In genomic region chr1:35192056-35192852, GRCh38 we compare ENCODE assay signal across 8 cellular contexts. TPM values are rescaled to one million over a fixed set of nuclear protein-coding genes. Genes with fewer than 3 reads are reported as not detected.
DNase-seq lines count a peak whose midpoint lies in the region; ATAC-seq and TF ChIP-seq lines count a peak whose summit lies in the region.

No MANE protein-coding gene starts in this region.

- H3K36me3 ChIP-seq in ascending aorta (peaks cover 30 to 44% of the 10 kb centered on the region in 2 donors), aorta (ENCODE audit: control insufficient read depth in 1 of 2, insufficient read depth in 2 of 2, low read length in 1 of 2) (peaks cover 0 to 6% of the 10 kb centered on the region in 2 donors)

- TF ChIP-seq CTCF in ascending aorta (IDR thresholded peaks at IDR 0.05), result peak in 1 of 3 experiments; percentile 10
- no peak for TF ChIP-seq CTCF in retinal pigment epithelial cell (conservative IDR thresholded peaks at IDR 0.05; ENCODE audit: low read depth, low read length)

- H3K4me1 ChIP-seq in ascending aorta, result peaks cover 5 to 26% of the 10 kb centered on the region in 2 donors
- peaks cover 0 to 3% of the 10 kb centered on the region in 2 donors for H3K4me1 ChIP-seq in aorta (ENCODE audit: control insufficient read depth in 1 of 2, insufficient read depth in 2 of 2, low read length in 2 of 2)

- intact Hi-C loops in ascending aorta (cut with DNase I), result loop anchor here (1.0 to 10.0 kb wide), 5 partner anchors 76 to 583 kb away; partner anchors contain the start of genes KIAA0319L, NCDN, PSMB2 and ZMYM4
- intact Hi-C loops in aorta (cut with DNase I), result loop anchor here (10.0 kb wide), 3 partner anchors 343 to 373 kb away; partner anchors contain the start of genes KIAA0319L (in 1 of the 2) and NCDN (in 1 of the 2)

- H3K9me3 ChIP-seq in ascending aorta (no peaks in the 10 kb centered on the region), aorta (ENCODE audit: control insufficient read depth, low read length) (no peaks in the 10 kb centered on the region)

- H3K27ac ChIP-seq in ascending aorta (peak overlapping the region; percentile 99), aorta (ENCODE audit: low read depth in 1 of 2, low read length in 2 of 2) (peak overlapping the region; percentile 95 to 98)

- peak overlapping the region; percentile 99 for H3K4me3 ChIP-seq in GM08714 (ENCODE audit: low read length)
- H3K4me3 ChIP-seq in ascending aorta, result peak overlapping the region; percentile 72 to 100
- H3K4me3 ChIP-seq in retinal pigment epithelial cell (ENCODE audit: low read length), result peak overlapping the region; percentile 87
- H3K4me3 ChIP-seq in aorta (ENCODE audit: low read length in 2 of 2), result peak overlapping the region; percentile 87 to 93

- WGBS in aorta, 2 donors, result 0 to 1% methylated on average over 53 to 94 of the region's 94 CpGs

- ATAC-seq in HG02759 (IDR thresholded peaks at IDR 0.05; ENCODE audit: unreplicated experiment) (peak; percentile 53), aorta (ENCODE audit: low FRiP score) (peak; percentile 90)

- DNase-seq in NCI-H187 (lab: John Stamatoyannopoulos, UW) (peak; percentile 62 to 74), T-helper 9 cell (peak; percentile 85), ascending aorta (ENCODE audit: low spot score in 2 of 2) (peak; percentile 36 to 90), hippocampal formation (lab: John Stamatoyannopoulos, UW) (peak; percentile 56 to 66), retinal pigment epithelial cell (ENCODE audit: low read depth) (peak; percentile 29), aorta (peak; percentile 93 to 96)

- H3K27me3 ChIP-seq in ascending aorta, result no peaks in the 10 kb centered on the region
- H3K27me3 ChIP-seq in aorta (ENCODE audit: control insufficient read depth in 1 of 2, insufficient read depth in 2 of 2, low read length in 1 of 2), result no peaks in the 10 kb centered on the region

RNA-seq across cellular contexts. Expression of gene SFPQ, which starts 0.7 kb away (rescaled TPM):
- total RNA-seq in ascending aorta (231 TPM), aorta (100 to 1,000 TPM; 206 to 231 TPM)
- 100 to 1,000 TPM in 1 of 2 donors, 10 to 100 TPM in 1; 34.7 to 161 TPM for polyA plus RNA-seq in aorta

Comparison
In these comparisons a context has a peak if more than half of its experiments do, and no peak if none do; other contexts are left out.
1. Peak in every context shown above with its lines: DNase-seq, ATAC-seq, H3K4me3 ChIP-seq and H3K27ac ChIP-seq.
2. DNase-seq: peak in every context shown above with its lines; median percentile 94 in aorta; 85 in T-helper 9 cell; 68 in NCI-H187; 63 in ascending aorta; 61 in hippocampal formation; 29 in retinal pigment epithelial cell.